ENCODE assay signal across 10 cellular contexts in genomic region chr3:15317164-15317477, GRCh38. TPM values are rescaled to one million over a fixed set of nuclear protein-coding genes. Genes with fewer than 3 reads are reported as not detected.
DNase-seq lines count a peak whose midpoint lies in the region; ATAC-seq and TF ChIP-seq lines count a peak whose summit lies in the region.
"Had no signal": no experiment of that assay in that cellular context is flagged by ENCODE, and none has a peak within 500 bp of the region (broad histone marks: within the 10 kb centered on the region; RNA-seq: fewer than 3 reads in every experiment).

No MANE protein-coding gene starts in this region.

- peaks cover 60% of the 10 kb centered on the region for H3K4me1 Mint-ChIP-seq in activated naive CD8-positive, alpha-beta T cell (ENCODE audit: low read depth)
- peaks cover 61% of the 10 kb centered on the region for H3K4me1 Mint-ChIP-seq in activated naive CD8-positive, alpha-beta T cell treated with anti-CD3 and anti-CD28 coated beads for 36 hours
- H3K4me1 Mint-ChIP-seq in effector memory CD8-positive, alpha-beta T cell (ENCODE audit: low read depth in 2 of 2) = peaks cover 39 to 56% of the 10 kb centered on the region in 2 donors

- H3K9me3 ChIP-seq in uterus = no peaks in the 10 kb centered on the region

- no peak for TF ChIP-seq POLR2A in uterus (IDR thresholded peaks at IDR 0.05)

- peak overlapping the region; percentile 93 to 97 for H3K27ac ChIP-seq in uterus

- no peaks in the 10 kb centered on the region for H3K27me3 Mint-ChIP-seq in activated naive CD8-positive, alpha-beta T cell
- no peaks in the 10 kb centered on the region for H3K27me3 Mint-ChIP-seq in activated naive CD8-positive, alpha-beta T cell treated with anti-CD3 and anti-CD28 coated beads for 36 hours
- H3K27me3 Mint-ChIP-seq in effector memory CD8-positive, alpha-beta T cell = no peaks in the 10 kb centered on the region
- H3K27me3 Mint-ChIP-seq: progenitor cell of endocrine pancreas had no signal

- intact Hi-C loops in uterus (cut with DNase I; ENCODE audit: low total_unique reads) = no loop called here

- no peak overlapping the region for H3K4me3 ChIP-seq in uterus

- no peaks in the 10 kb centered on the region for H3K9me3 Mint-ChIP-seq in activated naive CD8-positive, alpha-beta T cell (ENCODE audit: low read depth)
- no peaks in the 10 kb centered on the region for H3K9me3 Mint-ChIP-seq in activated naive CD8-positive, alpha-beta T cell treated with anti-CD3 and anti-CD28 coated beads for 36 hours
- H3K9me3 Mint-ChIP-seq in effector memory CD8-positive, alpha-beta T cell = no peaks in the 10 kb centered on the region

- peaks cover 20 to 25% of the 10 kb centered on the region in 2 donors for H3K4me1 ChIP-seq in uterus

- peak overlapping the region; percentile 44 for H3K4me3 Mint-ChIP-seq in activated naive CD8-positive, alpha-beta T cell
- H3K4me3 Mint-ChIP-seq in activated naive CD8-positive, alpha-beta T cell treated with anti-CD3 and anti-CD28 coated beads for 36 hours = no peak overlapping the region
- no peak overlapping the region for H3K4me3 Mint-ChIP-seq in effector memory CD8-positive, alpha-beta T cell

- TF ChIP-seq CTCF in uterus (IDR thresholded peaks at IDR 0.05) = no peak

- no peak for ATAC-seq in effector memory CD8-positive, alpha-beta T cell (replicated peaks)
- no peak for ATAC-seq in HG03095 (IDR thresholded peaks at IDR 0.05; ENCODE audit: unreplicated experiment)

- H3K27me3 ChIP-seq in uterus = no peaks in the 10 kb centered on the region

- H3K36me3 ChIP-seq in uterus = no peaks in the 10 kb centered on the region

- no peak for DNase-seq in activated naive CD8-positive, alpha-beta T cell treated with anti-CD3 and anti-CD28 coated beads for 36 hours
- no peak for DNase-seq in effector memory CD8-positive, alpha-beta T cell
- DNase-seq in myocyte (ENCODE audit: low read depth) (peak; percentile 59), uterus (peak in 1 of 2 donors; percentile 46), NCI-H446 (lab: John Stamatoyannopoulos, UW) (no peak), SW 1271 (lab: John Stamatoyannopoulos, UW) (no peak)
- DNase-seq: NCI-H1092 had no signal

- peaks cover 2% of the 10 kb centered on the region for H3K36me3 Mint-ChIP-seq in activated naive CD8-positive, alpha-beta T cell
- H3K36me3 Mint-ChIP-seq in activated naive CD8-positive, alpha-beta T cell treated with anti-CD3 and anti-CD28 coated beads for 36 hours = no peaks in the 10 kb centered on the region
- peaks cover 10% of the 10 kb centered on the region for H3K36me3 Mint-ChIP-seq in effector memory CD8-positive, alpha-beta T cell (ENCODE audit: insufficient read depth)

- peak overlapping the region; percentile 50 for H3K27ac Mint-ChIP-seq in activated naive CD8-positive, alpha-beta T cell
- H3K27ac Mint-ChIP-seq in activated naive CD8-positive, alpha-beta T cell treated with anti-CD3 and anti-CD28 coated beads for 36 hours = no peak overlapping the region
- H3K27ac Mint-ChIP-seq in effector memory CD8-positive, alpha-beta T cell = peak overlapping the region; percentile 17 to 33
- H3K27ac Mint-ChIP-seq: progenitor cell of endocrine pancreas had no signal

RNA-seq across cellular contexts. Expression of gene SH3BP5, which starts 15.3 kb away (rescaled TPM):
- 1 to 10 TPM; 2.4 TPM for total RNA-seq in activated naive CD8-positive, alpha-beta T cell treated with anti-CD3 and anti-CD28 coated beads for 36 hours
- total RNA-seq in myocyte (12.2 and 13.6 TPM in 2 replicates), uterus (100 to 1,000 TPM in 1 of 4 donors, 10 to 100 TPM in 3; 58.8 to 154 (median 75.5) TPM)
- 40.8 TPM for polyA plus RNA-seq in myocyte (2012)
